Comparison of ENCODE assay signal across 8 cellular contexts in the genomic region with DNA sequence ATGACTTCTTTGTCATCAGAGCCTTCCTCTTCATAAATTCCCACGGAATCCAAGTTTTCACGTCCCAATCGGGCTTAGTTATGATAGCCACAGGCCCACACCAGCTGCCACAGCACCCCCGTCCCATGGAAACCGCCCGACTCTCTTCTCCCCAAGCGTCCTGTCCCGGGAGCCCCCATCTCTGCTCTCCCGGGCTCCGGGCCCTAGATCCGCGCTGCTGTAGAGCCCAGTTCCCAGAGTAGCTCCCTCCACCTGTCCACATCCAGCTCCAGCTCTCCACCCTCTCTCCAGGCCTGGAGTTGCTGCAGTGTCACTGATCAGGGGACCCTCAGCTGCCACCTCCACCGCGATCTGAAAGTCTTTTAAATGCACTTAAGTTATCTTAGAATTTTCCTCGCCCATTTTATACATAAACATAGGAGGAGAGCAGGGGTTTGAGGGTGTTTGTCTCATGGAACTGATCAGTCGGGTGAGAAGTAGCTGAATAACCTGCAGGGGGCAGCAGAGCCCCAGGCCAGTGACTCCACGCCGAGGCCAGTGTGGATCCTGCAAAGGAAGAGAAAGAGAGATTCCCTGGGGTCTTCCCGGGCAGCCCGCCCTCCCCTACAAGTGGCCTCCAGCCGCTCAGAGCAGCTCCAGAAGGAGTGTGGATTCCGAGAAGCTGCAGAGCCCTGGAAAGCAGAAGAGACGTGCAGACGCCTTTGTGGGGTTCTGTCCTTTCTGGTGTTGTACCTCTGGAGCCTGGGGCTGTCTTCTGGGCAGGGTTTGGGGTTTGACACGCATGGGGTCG. TPM values are rescaled to one million over a fixed set of nuclear protein-coding genes. Genes with fewer than 3 reads are reported as not detected.
DNase-seq lines count a peak whose midpoint lies in the region; ATAC-seq and TF ChIP-seq lines count a peak whose summit lies in the region.

No MANE protein-coding gene starts in this region.

- H3K4me1 ChIP-seq in HUES48 (ENCODE audit: control insufficient read depth, insufficient read depth, low read length): peaks cover 8% of the 10 kb centered on the region

- ATAC-seq in omental fat pad (ENCODE audit: low FRiP score): peak; percentile 62
- no peak for ATAC-seq in GM21717 (IDR thresholded peaks at IDR 0.05; ENCODE audit: unreplicated experiment)

- H3K36me3 ChIP-seq in HUES48 (ENCODE audit: control insufficient read depth, insufficient read depth, low read length): no peaks in the 10 kb centered on the region

- TF ChIP-seq CTCF in omental fat pad (IDR thresholded peaks at IDR 0.05): peak in 1 of 3 donors; percentile 83

- H3K9me3 ChIP-seq in HUES48 (ENCODE audit: control insufficient read depth, insufficient read depth, low read length): peaks cover 7% of the 10 kb centered on the region; the same call in 1 of the 2 replicates

- H3K9ac ChIP-seq in HUES48 (ENCODE audit: low read depth, low read length): no peak overlapping the region

- H3K4me3 ChIP-seq in HUES48 (ENCODE audit: low read depth, low read length): peak overlapping the region; percentile 80

- DNase-seq in COR-L47 (lab: John Stamatoyannopoulos, UW): peak; percentile 55
- peak; percentile 42 for DNase-seq in SHP77 treated with DMSO at 0.1 percent for 48 hours (lab: John Stamatoyannopoulos, UW)
- peak; percentile 38 to 62 (median 52) for DNase-seq in activated naive CD4-positive, alpha-beta T cell (lab: John Stamatoyannopoulos, UW)
- DNase-seq in globus pallidus (ENCODE audit: low spot score): peak; percentile 76
- peak; percentile 64 for DNase-seq in omental fat pad (ENCODE audit: low spot score)
- DNase-seq in substantia nigra (lab: John Stamatoyannopoulos, UW): peak in 48 of 49 donors; percentile 4 to 83 (median 62)

- H3K27ac ChIP-seq in HUES48 (ENCODE audit: low read depth, low read length): no peak overlapping the region
- peak overlapping the region; percentile 98 for H3K27ac ChIP-seq in substantia nigra (ENCODE audit: low read depth, low read length, poor library complexity, severe bottlenecking)

- peaks cover 11% of the 10 kb centered on the region for H3K27me3 ChIP-seq in HUES48 (ENCODE audit: control insufficient read depth, insufficient read depth, low read length)

RNA-seq across cellular contexts. Expression of a gene that starts 1.1 kb away (rescaled TPM):
- 1 to 10 TPM; 1.9 to 8.0 (median 3.6) TPM for total RNA-seq in omental fat pad

RNA-seq across cellular contexts. Expression of a gene that starts 38.9 kb away (rescaled TPM):
- 10 to 100 TPM in 3 of 4 donors, 1 to 10 TPM in 1; 8.3 to 26.5 (median 10.4) TPM for total RNA-seq in omental fat pad
